ENCODE assay signal across 8 cellular contexts in the genomic region with DNA sequence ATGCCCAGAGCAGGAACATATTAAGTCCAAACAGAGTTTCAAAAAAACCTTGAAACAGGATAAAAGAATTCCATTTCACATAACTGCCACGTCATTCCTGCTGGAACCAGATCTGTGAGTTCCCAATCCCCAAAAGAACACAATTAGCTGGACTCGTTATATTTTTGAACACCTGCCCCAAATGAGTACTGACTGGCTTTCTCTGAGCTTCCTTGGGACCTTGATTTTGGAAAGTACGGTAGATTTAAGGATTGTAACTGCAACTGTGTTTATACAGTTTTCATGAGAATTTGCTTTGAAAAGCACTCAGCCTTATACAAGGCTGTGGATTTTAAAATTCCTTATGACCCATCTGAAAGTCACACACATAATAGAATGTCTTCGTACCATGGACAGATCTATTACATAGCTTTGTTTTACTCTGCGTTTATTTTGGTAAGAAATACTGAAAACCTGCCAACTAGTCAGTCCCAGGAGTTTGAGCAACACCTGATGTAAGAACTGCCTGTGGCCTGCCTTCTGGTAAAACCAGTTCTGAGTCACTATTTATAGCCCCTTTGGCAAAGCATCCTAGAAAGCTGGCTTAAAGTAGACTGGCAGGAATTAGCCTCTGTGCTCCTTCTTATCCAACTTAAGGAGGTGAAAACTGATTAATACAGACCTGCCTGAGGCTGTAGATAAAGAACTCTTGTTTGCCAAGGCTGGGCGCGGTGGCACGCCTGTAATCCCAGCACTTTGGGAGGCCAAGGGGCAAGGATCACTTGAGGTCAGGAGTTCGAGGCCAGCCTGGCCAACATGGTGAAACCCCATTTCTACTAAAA. TPM values are rescaled to one million over a fixed set of nuclear protein-coding genes. Genes with fewer than 3 reads are reported as not detected.
A peak's percentile ranks its signal among the peaks of the same experiment; 100 is the strongest.
DNase-seq lines count a peak whose midpoint lies in the region; ATAC-seq, FAIRE-seq and TF ChIP-seq lines count a peak whose summit lies in the region.

No MANE protein-coding gene starts in this region.

- H3K9me3 ChIP-seq in adipocyte (ENCODE audit: control insufficient read depth, low read length), result no peaks in the 10 kb centered on the region
- no peaks in the 10 kb centered on the region for H3K9me3 ChIP-seq in right cardiac atrium (ENCODE audit: control insufficient read depth, low read length)
- no peaks in the 10 kb centered on the region for H3K9me3 ChIP-seq in stomach smooth muscle (ENCODE audit: control insufficient read depth in 2 of 2, low read length in 2 of 2)

- intact Hi-C loops in right cardiac atrium (cut with DNase I), result no loop called here

- H3K27me3 ChIP-seq in adipocyte (replicated peaks; ENCODE audit: control insufficient read depth, insufficient read depth, low read length) (peaks cover 26% of the 10 kb centered on the region), right cardiac atrium (ENCODE audit: control insufficient read depth, insufficient read depth) (no peaks in the 10 kb centered on the region), stomach smooth muscle (ENCODE audit: control insufficient read depth in 1 of 2, insufficient read depth in 2 of 2, low read length in 2 of 2) (no peaks in the 10 kb centered on the region)

- WGBS in right cardiac atrium, result 49% methylated on average over 9 of the region's 9 CpGs

- H3K4me1 ChIP-seq in adipocyte (ENCODE audit: control insufficient read depth, insufficient read depth, low read length) (peaks cover 20% of the 10 kb centered on the region), right cardiac atrium (ENCODE audit: control insufficient read depth, insufficient read depth, low read length) (peaks cover 4% of the 10 kb centered on the region), stomach smooth muscle (ENCODE audit: control insufficient read depth, insufficient read depth, low read length) (peaks cover 28% of the 10 kb centered on the region)

- TF ChIP-seq CTCF in GM10266 (IDR thresholded peaks at IDR 0.05; ENCODE audit: control insufficient read depth, insufficient read depth, low read depth, missing control alignments), result no peak

- ATAC-seq in right cardiac atrium (peak; percentile 88 to 90), GM18858 (IDR thresholded peaks at IDR 0.05; ENCODE audit: unreplicated experiment) (no peak), HG02884 (IDR thresholded peaks at IDR 0.05; ENCODE audit: unreplicated experiment) (no peak), HG03571 (IDR thresholded peaks at IDR 0.05; ENCODE audit: unreplicated experiment) (no peak)

- peak overlapping the region; percentile 61 for H3K27ac ChIP-seq in right cardiac atrium (ENCODE audit: low read length)
- H3K27ac ChIP-seq in stomach smooth muscle (ENCODE audit: low read length), result peak overlapping the region; percentile 70

- H3K9ac ChIP-seq in adipocyte (ENCODE audit: low read length) (no peak overlapping the region), stomach smooth muscle (ENCODE audit: low read length in 2 of 2) (no peak overlapping the region)

- no peaks in the 10 kb centered on the region for H3K36me3 ChIP-seq in adipocyte (ENCODE audit: control insufficient read depth, insufficient read depth, low read length, severe bottlenecking)
- H3K36me3 ChIP-seq in stomach smooth muscle (ENCODE audit: control insufficient read depth in 2 of 2, insufficient read depth in 2 of 2, low read length in 2 of 2), result peaks cover 0 to 12% of the 10 kb centered on the region in 2 donors

- no peak overlapping the region for H3K4me3 ChIP-seq in adipocyte (ENCODE audit: low read length)
- H3K4me3 ChIP-seq in right cardiac atrium (ENCODE audit: low read length), result no peak overlapping the region
- H3K4me3 ChIP-seq in stomach smooth muscle (ENCODE audit: low read length in 2 of 2), result no peak overlapping the region

- FAIRE-seq in HTR-8/SVneo (lab: Jason Lieb, UNC), result no peak

- DNase-seq in HTR-8/SVneo (ENCODE audit: insufficient read length, low spot score) (peak; percentile 28), adipocyte (ENCODE audit: low read depth) (peak; percentile 93), right cardiac atrium (no peak), GM10266 (ENCODE audit: extremely low spot score) (no peak)

RNA-seq across cellular contexts. Expression of gene MERTK, which starts 48.1 kb away (rescaled TPM):
- total RNA-seq in right cardiac atrium, result 10 to 100 TPM in 2 of 4 donors, 1 to 10 TPM in 2; 7.3 to 11.4 (median 10.0) TPM
- 3.8 TPM for polyA plus RNA-seq in right cardiac atrium

Comparison
In these comparisons a context has a peak if more than half of its experiments do, and no peak if none do; other contexts are left out.
1. DNase-seq: peak in HTR-8/SVneo (single experiment) and adipocyte (single experiment); none in right cardiac atrium (0 of 3) and GM10266 (single experiment).
2. ATAC-seq: peak in right cardiac atrium (2 of 2); none in GM18858 (single experiment), HG02884 (single experiment) and HG03571 (single experiment).